2 cellular contexts compared by ENCODE assay signal in genomic region chr21:45998276-45998701, GRCh38.
TF ChIP-seq lines count a peak whose summit lies in the region.

No MANE protein-coding gene starts in this region.

TF ChIP-seq in HepG2, 621 proteins besides CTCF, POLR2A, EP300 and RAD21:
- no peak for TF ChIP-seq ZNF703 (CRISPR knock-in tag; IDR thresholded peaks at IDR 0.05; ENCODE audit: borderline replicate concordance)
- TF ChIP-seq DNMT1 (CRISPR knock-in tag; IDR thresholded peaks at IDR 0.05): no peak
- no peak for TF ChIP-seq IKZF4 (CRISPR knock-in tag; IDR thresholded peaks at IDR 0.05; ENCODE audit: borderline replicate concordance, low read depth, not compliant biosample characterization)
- TF ChIP-seq ZNF142 (CRISPR knock-in tag; IDR thresholded peaks at IDR 0.05): no peak

TF ChIP-seq in GM23338, 12 proteins besides CTCF, POLR2A, EP300 and RAD21:
- TF ChIP-seq ZNF462 (CRISPR knock-in tag; IDR thresholded peaks at IDR 0.05) (no peak), NANOG (IDR thresholded peaks at IDR 0.05; ENCODE audit: borderline replicate concordance) (no peak), EZH2phosphoT487 (IDR thresholded peaks at IDR 0.05; ENCODE audit: unreplicated experiment) (no peak), ZNF331 (CRISPR knock-in tag; IDR thresholded peaks at IDR 0.05; ENCODE audit: low read depth) (no peak), ETS1 (IDR thresholded peaks at IDR 0.05) (no peak), STAT1 (IDR thresholded peaks at IDR 0.05; ENCODE audit: unreplicated experiment) (no peak), EZH2 (IDR thresholded peaks at IDR 0.05; ENCODE audit: low read depth, unreplicated experiment) (no peak), REST (IDR thresholded peaks at IDR 0.05; ENCODE audit: unreplicated experiment) (no peak), CREB1 (CRISPR knock-in tag; IDR thresholded peaks at IDR 0.05; ENCODE audit: low read depth) (no peak), ZNF114 (CRISPR knock-in tag; IDR thresholded peaks at IDR 0.05) (no peak)
